Comparison of ENCODE assay signal across 18 cellular contexts in genomic region chr1:159652506-159652905, GRCh38.
"Had no signal": no experiment of that assay in that cellular context is flagged by ENCODE, and none has a peak within 500 bp of the region (broad histone marks: within the 10 kb centered on the region; RNA-seq: fewer than 3 reads in every experiment).

No MANE protein-coding gene starts in this region.

- H3K27me3 ChIP-seq: ascending aorta, left lung, upper lobe of right lung had no signal

- H3K27ac ChIP-seq: ascending aorta, left lung, upper lobe of right lung had no signal

- H3K4me1 ChIP-seq: ascending aorta, upper lobe of right lung had no signal

- H3K9me3 Mint-ChIP-seq: activated naive CD4-positive, alpha-beta T cell treated with anti-CD3 and anti-CD28 coated beads, Interleukin-2, amount 10 ng/mL, durations not matched to agents 7 days and 5 days; activated naive CD8-positive, alpha-beta T cell treated with anti-CD3 and anti-CD28 coated beads, Interleukin-2, amount 50 U/mL, for 24 hours; effector memory CD8-positive, alpha-beta T cell; nephron had no signal

- H3K4me1 Mint-ChIP-seq: activated naive CD4-positive, alpha-beta T cell treated with anti-CD3 and anti-CD28 coated beads, Interleukin-2, amount 10 ng/mL, durations not matched to agents 7 days and 5 days; activated naive CD8-positive, alpha-beta T cell treated with anti-CD3 and anti-CD28 coated beads, Interleukin-2, amount 50 U/mL, for 24 hours; nephron had no signal

- H3K27ac Mint-ChIP-seq: activated naive CD4-positive, alpha-beta T cell treated with anti-CD3 and anti-CD28 coated beads, Interleukin-2, amount 10 ng/mL, durations not matched to agents 7 days and 5 days; activated naive CD8-positive, alpha-beta T cell treated with anti-CD3 and anti-CD28 coated beads, Interleukin-2, amount 50 U/mL, for 24 hours; effector memory CD8-positive, alpha-beta T cell; nephron had no signal

- FAIRE-seq: frontal cortex had no signal

- H3K4me3 Mint-ChIP-seq: activated naive CD4-positive, alpha-beta T cell treated with anti-CD3 and anti-CD28 coated beads, Interleukin-2, amount 10 ng/mL, durations not matched to agents 7 days and 5 days; activated naive CD8-positive, alpha-beta T cell treated with anti-CD3 and anti-CD28 coated beads, Interleukin-2, amount 50 U/mL, for 24 hours; effector memory CD8-positive, alpha-beta T cell; nephron had no signal

- ATAC-seq: activated CD4-positive, CD25-positive, alpha-beta regulatory T cell treated with anti-CD3 and anti-CD28 coated beads, Interleukin-2, amount 50 U/mL, for 24 hours; activated naive CD8-positive, alpha-beta T cell treated with anti-CD3 and anti-CD28 coated beads, Interleukin-2, amount 50 U/mL, for 24 hours; effector memory CD8-positive, alpha-beta T cell; left lung; upper lobe of right lung had no signal

- H3K36me3 ChIP-seq: ascending aorta, left lung, upper lobe of right lung had no signal

- H3K4me3 ChIP-seq: ascending aorta, left lung, upper lobe of right lung had no signal

- H3K9me3 ChIP-seq: ascending aorta, left lung, upper lobe of right lung had no signal

- H3K36me3 Mint-ChIP-seq: activated naive CD4-positive, alpha-beta T cell treated with anti-CD3 and anti-CD28 coated beads, Interleukin-2, amount 10 ng/mL, durations not matched to agents 7 days and 5 days had no signal

- DNase-seq: activated CD8-positive, alpha-beta memory T cell treated with anti-CD3 and anti-CD28 coated beads for 24 hours; activated CD8-positive, alpha-beta memory T cell treated with anti-CD3 and anti-CD28 coated beads, Interleukin-2, amount 50 U/mL, for 48 hours; activated effector memory CD4-positive, alpha-beta T cell treated with Interleukin-2 at 50 U/mL for 16 hours; activated naive CD4-positive, alpha-beta T cell treated with anti-CD3 and anti-CD28 coated beads, Interleukin-2, amount 10 ng/mL, durations not matched to agents 7 days and 5 days; activated naive CD8-positive, alpha-beta T cell treated with anti-CD3 and anti-CD28 coated beads, Interleukin-2, amount 50 U/mL, for 24 hours; activated T-cell treated with anti-CD3 and anti-CD28 coated beads, Interleukin-2, amount 50 U/mL, for 48 hours; effector memory CD8-positive, alpha-beta T cell; kidney; left lung; midbrain; retina; stimulated activated CD8-positive, alpha-beta memory T cell treated with anti-CD3 and anti-CD28 coated beads, Interleukin-4, amount 100 ng/mL, for 48 hours; stimulated activated naive CD4-positive, alpha-beta T cell; upper lobe of right lung had no signal

- H3K27me3 Mint-ChIP-seq: activated naive CD8-positive, alpha-beta T cell treated with anti-CD3 and anti-CD28 coated beads, Interleukin-2, amount 50 U/mL, for 24 hours had no signal
